In the genomic region with DNA sequence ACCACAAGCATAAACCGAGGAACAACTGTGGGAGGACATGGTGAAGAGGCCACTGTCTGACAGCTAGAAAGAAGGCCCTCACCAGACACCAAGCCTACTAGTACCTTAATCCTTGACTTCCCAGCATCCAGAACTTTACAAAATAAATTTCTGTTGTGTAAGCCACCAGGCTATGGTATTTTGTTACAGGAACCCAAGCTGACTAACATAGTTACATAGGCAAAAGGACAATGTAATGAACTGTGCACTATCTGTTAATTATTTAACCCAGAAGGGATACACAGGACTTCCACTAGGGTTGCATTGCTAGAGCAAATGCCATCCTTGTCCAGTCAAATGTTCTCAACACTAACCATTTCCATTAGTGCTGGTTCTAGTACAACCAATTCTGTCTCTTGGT, we compare ENCODE assay signal across 1 cellular context.
A peak's percentile ranks its signal among the peaks of the same experiment; 100 is the strongest.
TF ChIP-seq lines count a peak whose summit lies in the region.

No MANE protein-coding gene starts in this region.

TF ChIP-seq in HepG2, 621 proteins besides CTCF, POLR2A, EP300 and RAD21 (continued from another document):
- TF ChIP-seq ZNF343 (CRISPR knock-in tag; IDR thresholded peaks at IDR 0.05) (0 out of 2 replicates have a peak, but pooled peaks have one; percentile 25), ZMYM2 (CRISPR knock-in tag; IDR thresholded peaks at IDR 0.05) (peak; percentile 35), FOSL2 (CRISPR knock-in tag; IDR thresholded peaks at IDR 0.05) (peak; percentile 44), ISL2 (CRISPR knock-in tag; IDR thresholded peaks at IDR 0.05) (peak; percentile 41; the same call in 1 of the 2 replicates), NR2C2 (CRISPR knock-in tag; IDR thresholded peaks at IDR 0.05; ENCODE audit: borderline replicate concordance) (0 out of 2 replicates have a peak, but pooled peaks have one; percentile 30), CEBPB (IDR thresholded peaks at IDR 0.05; ENCODE audit: borderline replicate concordance, low read depth, low read length) (0 out of 2 replicates have a peak, but pooled peaks have one; percentile 35), ZNF331 (CRISPR knock-in tag; IDR thresholded peaks at IDR 0.05) (peak; percentile 40; the same call in 1 of the 2 replicates), ZNF138 (CRISPR knock-in tag; IDR thresholded peaks at IDR 0.05; ENCODE audit: low read depth) (no peak), NR2F6 (IDR thresholded peaks at IDR 0.05) (no peak), NR2F6 (CRISPR knock-in tag; IDR thresholded peaks at IDR 0.05) (peak; percentile 29; the same call in 1 of the 2 replicates), HOXA3 (CRISPR knock-in tag; IDR thresholded peaks at IDR 0.05) (no peak), ATM (IDR thresholded peaks at IDR 0.05; ENCODE audit: borderline replicate concordance) (peak; percentile 93; the same call in 1 of the 2 replicates), FOXM1 (CRISPR knock-in tag; IDR thresholded peaks at IDR 0.05) (no peak), HDAC2 (CRISPR knock-in tag; IDR thresholded peaks at IDR 0.05) (peak; percentile 31; the same call in 1 of the 2 replicates), EHMT2 (IDR thresholded peaks at IDR 0.05; ENCODE audit: borderline replicate concordance, low read depth, low read length) (peak; percentile 90; the same call in 1 of the 2 replicates), ZMYM4 (CRISPR knock-in tag; IDR thresholded peaks at IDR 0.05) (peak; percentile 53; the same call in 1 of the 2 replicates), MIXL1 (CRISPR knock-in tag; IDR thresholded peaks at IDR 0.05) (peak; percentile 89), PPARG (CRISPR knock-in tag; conservative IDR thresholded peaks at IDR 0.05) (peak; percentile 70; the same call in 1 of the 2 replicates), SIX1 (CRISPR knock-in tag; IDR thresholded peaks at IDR 0.05; ENCODE audit: borderline replicate concordance) (peak; percentile 79; the same call in 1 of the 2 replicates), HNF4A (CRISPR knock-in tag; IDR thresholded peaks at IDR 0.05) (peak; percentile 61; the same call in 1 of the 2 replicates), GPN1 (CRISPR knock-in tag; IDR thresholded peaks at IDR 0.05; ENCODE audit: borderline replicate concordance) (no peak), CHD4 (IDR thresholded peaks at IDR 0.05; ENCODE audit: borderline replicate concordance, low read length) (no peak; the same call in 1 of the 2 replicates), MIER3 (CRISPR knock-in tag; IDR thresholded peaks at IDR 0.05; ENCODE audit: borderline replicate concordance) (peak; percentile 26; the same call in 1 of the 2 replicates), ZNF772 (CRISPR knock-in tag; IDR thresholded peaks at IDR 0.05) (0 out of 2 replicates have a peak, but pooled peaks have one; percentile 13), NFRKB (IDR thresholded peaks at IDR 0.05) (no peak), RFXAP (CRISPR knock-in tag; IDR thresholded peaks at IDR 0.05; ENCODE audit: borderline replicate concordance) (no peak), SALL1 (CRISPR knock-in tag; IDR thresholded peaks at IDR 0.05) (peak; percentile 25; the same call in 1 of the 2 replicates), MED1 (CRISPR knock-in tag; IDR thresholded peaks at IDR 0.05) (peak; percentile 71), KAT8 (CRISPR knock-in tag; IDR thresholded peaks at IDR 0.05) (peak; percentile 38; the same call in 1 of the 2 replicates), HMG20A (CRISPR knock-in tag; IDR thresholded peaks at IDR 0.05; ENCODE audit: borderline replicate concordance) (peak; percentile 54; the same call in 1 of the 2 replicates), ELF3 (CRISPR knock-in tag; IDR thresholded peaks at IDR 0.05) (peak; percentile 64; the same call in 1 of the 2 replicates), HOXA9 (CRISPR knock-in tag; IDR thresholded peaks at IDR 0.05; ENCODE audit: borderline replicate concordance) (no peak), SOX13 (IDR thresholded peaks at IDR 0.05) (no peak), SOX13 (CRISPR knock-in tag; conservative IDR thresholded peaks at IDR 0.05 in 1 of 2, IDR thresholded peaks at IDR 0.05 in 1 of 2) (peak in 1 of 2 experiments; percentile 89; a peak in 2 of 4 replicates)
- TF ChIP-seq, protein P1, sequence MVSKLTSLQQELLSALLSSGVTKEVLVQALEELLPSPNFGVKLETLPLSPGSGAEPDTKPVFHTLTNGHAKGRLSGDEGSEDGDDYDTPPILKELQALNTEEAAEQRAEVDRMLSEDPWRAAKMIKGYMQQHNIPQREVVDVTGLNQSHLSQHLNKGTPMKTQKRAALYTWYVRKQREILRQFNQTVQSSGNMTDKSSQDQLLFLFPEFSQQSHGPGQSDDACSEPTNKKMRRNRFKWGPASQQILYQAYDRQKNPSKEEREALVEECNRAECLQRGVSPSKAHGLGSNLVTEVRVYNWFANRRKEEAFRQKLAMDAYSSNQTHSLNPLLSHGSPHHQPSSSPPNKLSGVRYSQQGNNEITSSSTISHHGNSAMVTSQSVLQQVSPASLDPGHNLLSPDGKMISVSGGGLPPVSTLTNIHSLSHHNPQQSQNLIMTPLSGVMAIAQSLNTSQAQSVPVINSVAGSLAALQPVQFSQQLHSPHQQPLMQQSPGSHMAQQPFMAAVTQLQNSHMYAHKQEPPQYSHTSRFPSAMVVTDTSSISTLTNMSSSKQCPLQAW (CRISPR knock-in tag; IDR thresholded peaks at IDR 0.05), result peak; percentile 87
- TF ChIP-seq, protein P2, sequence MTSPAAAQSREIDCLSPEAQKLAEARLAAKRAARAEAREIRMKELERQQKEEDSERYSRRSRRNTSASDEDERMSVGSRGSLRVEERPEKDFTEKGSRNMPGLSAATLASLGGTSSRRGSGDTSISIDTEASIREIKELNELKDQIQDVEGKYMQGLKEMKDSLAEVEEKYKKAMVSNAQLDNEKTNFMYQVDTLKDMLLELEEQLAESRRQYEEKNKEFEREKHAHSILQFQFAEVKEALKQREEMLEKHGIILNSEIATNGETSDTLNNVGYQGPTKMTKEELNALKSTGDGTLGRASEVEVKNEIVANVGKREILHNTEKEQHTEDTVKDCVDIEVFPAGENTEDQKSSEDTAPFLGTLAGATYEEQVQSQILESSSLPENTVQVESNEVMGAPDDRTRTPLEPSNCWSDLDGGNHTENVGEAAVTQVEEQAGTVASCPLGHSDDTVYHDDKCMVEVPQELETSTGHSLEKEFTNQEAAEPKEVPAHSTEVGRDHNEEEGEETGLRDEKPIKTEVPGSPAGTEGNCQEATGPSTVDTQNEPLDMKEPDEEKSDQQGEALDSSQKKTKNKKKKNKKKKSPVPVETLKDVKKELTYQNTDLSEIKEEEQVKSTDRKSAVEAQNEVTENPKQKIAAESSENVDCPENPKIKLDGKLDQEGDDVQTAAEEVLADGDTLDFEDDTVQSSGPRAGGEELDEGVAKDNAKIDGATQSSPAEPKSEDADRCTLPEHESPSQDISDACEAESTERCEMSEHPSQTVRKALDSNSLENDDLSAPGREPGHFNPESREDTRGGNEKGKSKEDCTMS (CRISPR knock-in tag; conservative IDR thresholded peaks at IDR 0.05), result no peak
- TF ChIP-seq, protein P3, sequence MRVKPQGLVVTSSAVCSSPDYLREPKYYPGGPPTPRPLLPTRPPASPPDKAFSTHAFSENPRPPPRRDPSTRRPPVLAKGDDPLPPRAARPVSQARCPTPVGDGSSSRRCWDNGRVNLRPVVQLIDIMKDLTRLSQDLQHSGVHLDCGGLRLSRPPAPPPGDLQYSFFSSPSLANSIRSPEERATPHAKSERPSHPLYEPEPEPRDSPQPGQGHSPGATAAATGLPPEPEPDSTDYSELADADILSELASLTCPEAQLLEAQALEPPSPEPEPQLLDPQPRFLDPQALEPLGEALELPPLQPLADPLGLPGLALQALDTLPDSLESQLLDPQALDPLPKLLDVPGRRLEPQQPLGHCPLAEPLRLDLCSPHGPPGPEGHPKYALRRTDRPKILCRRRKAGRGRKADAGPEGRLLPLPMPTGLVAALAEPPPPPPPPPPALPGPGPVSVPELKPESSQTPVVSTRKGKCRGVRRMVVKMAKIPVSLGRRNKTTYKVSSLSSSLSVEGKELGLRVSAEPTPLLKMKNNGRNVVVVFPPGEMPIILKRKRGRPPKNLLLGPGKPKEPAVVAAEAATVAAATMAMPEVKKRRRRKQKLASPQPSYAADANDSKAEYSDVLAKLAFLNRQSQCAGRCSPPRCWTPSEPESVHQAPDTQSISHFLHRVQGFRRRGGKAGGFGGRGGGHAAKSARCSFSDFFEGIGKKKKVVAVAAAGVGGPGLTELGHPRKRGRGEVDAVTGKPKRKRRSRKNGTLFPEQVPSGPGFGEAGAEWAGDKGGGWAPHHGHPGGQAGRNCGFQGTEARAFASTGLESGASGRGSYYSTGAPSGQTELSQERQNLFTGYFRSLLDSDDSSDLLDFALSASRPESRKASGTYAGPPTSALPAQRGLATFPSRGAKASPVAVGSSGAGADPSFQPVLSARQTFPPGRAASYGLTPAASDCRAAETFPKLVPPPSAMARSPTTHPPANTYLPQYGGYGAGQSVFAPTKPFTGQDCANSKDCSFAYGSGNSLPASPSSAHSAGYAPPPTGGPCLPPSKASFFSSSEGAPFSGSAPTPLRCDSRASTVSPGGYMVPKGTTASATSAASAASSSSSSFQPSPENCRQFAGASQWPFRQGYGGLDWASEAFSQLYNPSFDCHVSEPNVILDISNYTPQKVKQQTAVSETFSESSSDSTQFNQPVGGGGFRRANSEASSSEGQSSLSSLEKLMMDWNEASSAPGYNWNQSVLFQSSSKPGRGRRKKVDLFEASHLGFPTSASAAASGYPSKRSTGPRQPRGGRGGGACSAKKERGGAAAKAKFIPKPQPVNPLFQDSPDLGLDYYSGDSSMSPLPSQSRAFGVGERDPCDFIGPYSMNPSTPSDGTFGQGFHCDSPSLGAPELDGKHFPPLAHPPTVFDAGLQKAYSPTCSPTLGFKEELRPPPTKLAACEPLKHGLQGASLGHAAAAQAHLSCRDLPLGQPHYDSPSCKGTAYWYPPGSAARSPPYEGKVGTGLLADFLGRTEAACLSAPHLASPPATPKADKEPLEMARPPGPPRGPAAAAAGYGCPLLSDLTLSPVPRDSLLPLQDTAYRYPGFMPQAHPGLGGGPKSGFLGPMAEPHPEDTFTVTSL (CRISPR knock-in tag; IDR thresholded peaks at IDR 0.05; ENCODE audit: borderline replicate concordance), result peak; percentile 87; the same call in 1 of the 2 replicates
- TF ChIP-seq, protein P4, sequence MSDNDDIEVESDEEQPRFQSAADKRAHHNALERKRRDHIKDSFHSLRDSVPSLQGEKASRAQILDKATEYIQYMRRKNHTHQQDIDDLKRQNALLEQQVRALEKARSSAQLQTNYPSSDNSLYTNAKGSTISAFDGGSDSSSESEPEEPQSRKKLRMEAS (IDR thresholded peaks at IDR 0.05), result 0 out of 2 replicates have a peak, but pooled peaks have one; percentile 16
- TF ChIP-seq, protein P5, sequence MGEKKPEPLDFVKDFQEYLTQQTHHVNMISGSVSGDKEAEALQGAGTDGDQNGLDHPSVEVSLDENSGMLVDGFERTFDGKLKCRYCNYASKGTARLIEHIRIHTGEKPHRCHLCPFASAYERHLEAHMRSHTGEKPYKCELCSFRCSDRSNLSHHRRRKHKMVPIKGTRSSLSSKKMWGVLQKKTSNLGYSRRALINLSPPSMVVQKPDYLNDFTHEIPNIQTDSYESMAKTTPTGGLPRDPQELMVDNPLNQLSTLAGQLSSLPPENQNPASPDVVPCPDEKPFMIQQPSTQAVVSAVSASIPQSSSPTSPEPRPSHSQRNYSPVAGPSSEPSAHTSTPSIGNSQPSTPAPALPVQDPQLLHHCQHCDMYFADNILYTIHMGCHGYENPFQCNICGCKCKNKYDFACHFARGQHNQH (CRISPR knock-in tag; IDR thresholded peaks at IDR 0.05), result 0 out of 2 replicates have a peak, but pooled peaks have one; percentile 40
- TF ChIP-seq, protein P6, sequence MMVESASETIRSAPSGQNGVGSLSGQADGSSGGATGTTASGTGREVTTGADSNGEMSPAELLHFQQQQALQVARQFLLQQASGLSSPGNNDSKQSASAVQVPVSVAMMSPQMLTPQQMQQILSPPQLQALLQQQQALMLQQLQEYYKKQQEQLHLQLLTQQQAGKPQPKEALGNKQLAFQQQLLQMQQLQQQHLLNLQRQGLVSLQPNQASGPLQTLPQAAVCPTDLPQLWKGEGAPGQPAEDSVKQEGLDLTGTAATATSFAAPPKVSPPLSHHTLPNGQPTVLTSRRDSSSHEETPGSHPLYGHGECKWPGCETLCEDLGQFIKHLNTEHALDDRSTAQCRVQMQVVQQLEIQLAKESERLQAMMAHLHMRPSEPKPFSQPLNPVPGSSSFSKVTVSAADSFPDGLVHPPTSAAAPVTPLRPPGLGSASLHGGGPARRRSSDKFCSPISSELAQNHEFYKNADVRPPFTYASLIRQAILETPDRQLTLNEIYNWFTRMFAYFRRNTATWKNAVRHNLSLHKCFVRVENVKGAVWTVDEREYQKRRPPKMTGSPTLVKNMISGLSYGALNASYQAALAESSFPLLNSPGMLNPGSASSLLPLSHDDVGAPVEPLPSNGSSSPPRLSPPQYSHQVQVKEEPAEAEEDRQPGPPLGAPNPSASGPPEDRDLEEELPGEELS (CRISPR knock-in tag; IDR thresholded peaks at IDR 0.05), result peak; percentile 63
- TF ChIP-seq, protein P7, sequence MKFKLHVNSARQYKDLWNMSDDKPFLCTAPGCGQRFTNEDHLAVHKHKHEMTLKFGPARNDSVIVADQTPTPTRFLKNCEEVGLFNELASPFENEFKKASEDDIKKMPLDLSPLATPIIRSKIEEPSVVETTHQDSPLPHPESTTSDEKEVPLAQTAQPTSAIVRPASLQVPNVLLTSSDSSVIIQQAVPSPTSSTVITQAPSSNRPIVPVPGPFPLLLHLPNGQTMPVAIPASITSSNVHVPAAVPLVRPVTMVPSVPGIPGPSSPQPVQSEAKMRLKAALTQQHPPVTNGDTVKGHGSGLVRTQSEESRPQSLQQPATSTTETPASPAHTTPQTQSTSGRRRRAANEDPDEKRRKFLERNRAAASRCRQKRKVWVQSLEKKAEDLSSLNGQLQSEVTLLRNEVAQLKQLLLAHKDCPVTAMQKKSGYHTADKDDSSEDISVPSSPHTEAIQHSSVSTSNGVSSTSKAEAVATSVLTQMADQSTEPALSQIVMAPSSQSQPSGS (CRISPR knock-in tag; IDR thresholded peaks at IDR 0.05), result peak; percentile 30; the same call in 1 of the 2 replicates
- TF ChIP-seq, protein P8, sequence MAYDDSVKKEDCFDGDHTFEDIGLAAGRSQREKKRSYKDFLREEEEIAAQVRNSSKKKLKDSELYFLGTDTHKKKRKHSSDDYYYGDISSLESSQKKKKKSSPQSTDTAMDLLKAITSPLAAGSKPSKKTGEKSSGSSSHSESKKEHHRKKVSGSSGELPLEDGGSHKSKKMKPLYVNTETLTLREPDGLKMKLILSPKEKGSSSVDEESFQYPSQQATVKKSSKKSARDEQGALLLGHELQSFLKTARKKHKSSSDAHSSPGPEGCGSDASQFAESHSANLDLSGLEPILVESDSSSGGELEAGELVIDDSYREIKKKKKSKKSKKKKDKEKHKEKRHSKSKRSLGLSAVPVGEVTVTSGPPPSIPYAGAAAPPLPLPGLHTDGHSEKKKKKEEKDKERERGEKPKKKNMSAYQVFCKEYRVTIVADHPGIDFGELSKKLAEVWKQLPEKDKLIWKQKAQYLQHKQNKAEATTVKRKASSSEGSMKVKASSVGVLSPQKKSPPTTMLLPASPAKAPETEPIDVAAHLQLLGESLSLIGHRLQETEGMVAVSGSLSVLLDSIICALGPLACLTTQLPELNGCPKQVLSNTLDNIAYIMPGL (CRISPR knock-in tag; IDR thresholded peaks at IDR 0.05; ENCODE audit: borderline replicate concordance in 1 of 2, low read depth in 1 of 2), result 0 out of 4 replicates have a peak, but pooled peaks of 1 of the 2 experiments have one; percentile 31
